ENCODE assay signal across 8 cellular contexts in the genomic region with DNA sequence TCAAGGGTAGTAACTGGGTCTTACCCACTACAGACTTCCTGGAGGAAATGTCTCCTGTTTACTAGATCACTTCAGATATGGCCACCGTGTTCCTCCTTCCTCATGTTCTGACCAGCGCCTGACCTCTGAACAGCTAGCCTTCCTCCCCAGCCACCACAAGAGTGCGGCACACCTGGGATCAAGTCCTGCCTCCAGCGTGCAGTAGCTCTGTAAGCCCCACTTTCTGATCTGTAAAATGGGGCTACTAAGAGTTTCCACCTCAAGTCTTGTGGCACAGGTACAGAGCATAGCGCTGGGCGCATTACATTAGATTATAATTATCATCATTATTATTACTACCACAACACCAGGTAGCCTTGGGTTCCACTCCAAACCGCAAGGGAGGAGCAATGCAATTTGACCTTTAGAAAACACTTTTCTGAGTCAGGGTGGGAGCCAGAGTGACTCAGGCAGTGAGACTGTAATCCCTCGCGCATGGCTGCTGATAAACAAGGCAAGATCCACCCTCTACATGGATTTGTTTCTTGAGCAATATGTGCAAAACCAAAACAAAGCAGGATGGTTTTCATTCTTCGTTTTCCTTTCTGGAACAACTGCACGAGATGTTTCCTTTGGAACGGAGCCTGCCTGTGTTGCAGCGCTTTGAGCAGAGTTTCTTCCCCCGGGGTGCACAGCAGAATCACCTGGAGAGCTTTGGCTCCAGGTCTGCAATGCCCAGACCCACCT.
DNase-seq lines count a peak whose midpoint lies in the region; ATAC-seq and TF ChIP-seq lines count a peak whose summit lies in the region.

No MANE protein-coding gene starts in this region.

- DNase-seq in ELR (ENCODE audit: low read depth): peak; percentile 93
- DNase-seq in T1000 (lab: John Stamatoyannopoulos, UW): peak; percentile 32
- peak; percentile 73 to 85 for DNase-seq in foreskin keratinocyte
- DNase-seq in retinal pigment epithelial cell (ENCODE audit: low read depth): peak; percentile 99
- no peak for DNase-seq in GDM1 (lab: John Stamatoyannopoulos, UW)
- DNase-seq in SHP77 (lab: John Stamatoyannopoulos, UW): no peak
- no peak for DNase-seq in activated CD4-positive, alpha-beta T cell treated with anti-CD3 and anti-CD28 coated beads, Interleukin-2, amount 10 ng/mL, durations not matched to agents 24 days and 14 days

- peaks cover 10% of the 10 kb centered on the region for H3K27me3 ChIP-seq in foreskin keratinocyte

- intact Hi-C loops in activated CD4-positive, alpha-beta T cell treated with anti-CD3 and anti-CD28 coated beads, Interleukin-2, amount 10 ng/mL, durations not matched to agents 24 days and 14 days (cut with micrococcal nuclease): no loop called here

- no peak overlapping the region for H3K27ac ChIP-seq in foreskin keratinocyte

- H3K4me1 Mint-ChIP-seq in activated CD4-positive, alpha-beta T cell treated with anti-CD3 and anti-CD28 coated beads, Interleukin-2, amount 10 ng/mL, durations not matched to agents 24 days and 14 days: peaks cover 3% of the 10 kb centered on the region

- H3K4me1 ChIP-seq in foreskin keratinocyte: no peaks in the 10 kb centered on the region

- no peak overlapping the region for H3K27ac Mint-ChIP-seq in activated CD4-positive, alpha-beta T cell treated with anti-CD3 and anti-CD28 coated beads, Interleukin-2, amount 10 ng/mL, durations not matched to agents 24 days and 14 days

- no peaks in the 10 kb centered on the region for H3K9me3 Mint-ChIP-seq in activated CD4-positive, alpha-beta T cell treated with anti-CD3 and anti-CD28 coated beads, Interleukin-2, amount 10 ng/mL, durations not matched to agents 24 days and 14 days

- no peak overlapping the region for H3K4me3 ChIP-seq in retinal pigment epithelial cell (ENCODE audit: low read length)

- H3K27me3 Mint-ChIP-seq in activated CD4-positive, alpha-beta T cell treated with anti-CD3 and anti-CD28 coated beads, Interleukin-2, amount 10 ng/mL, durations not matched to agents 24 days and 14 days: peaks cover 7% of the 10 kb centered on the region

- TF ChIP-seq CTCF in foreskin keratinocyte (conservative IDR thresholded peaks at IDR 0.05): no peak
- no peak for TF ChIP-seq CTCF in retinal pigment epithelial cell (conservative IDR thresholded peaks at IDR 0.05; ENCODE audit: low read depth, low read length)

- H3K36me3 Mint-ChIP-seq in activated CD4-positive, alpha-beta T cell treated with anti-CD3 and anti-CD28 coated beads, Interleukin-2, amount 10 ng/mL, durations not matched to agents 24 days and 14 days (ENCODE audit: low read depth): no peaks in the 10 kb centered on the region

- H3K4me3 Mint-ChIP-seq in activated CD4-positive, alpha-beta T cell treated with anti-CD3 and anti-CD28 coated beads, Interleukin-2, amount 10 ng/mL, durations not matched to agents 24 days and 14 days: no peak overlapping the region

- peak; percentile 88 for ATAC-seq in foreskin keratinocyte
- ATAC-seq in GM21390 (IDR thresholded peaks at IDR 0.05; ENCODE audit: unreplicated experiment): no peak

Comparison
In these comparisons a context has a peak if more than half of its experiments do, and no peak if none do; other contexts are left out.
1. DNase-seq: peak in ELR (single experiment), T1000 (single experiment), foreskin keratinocyte (2 of 2) and retinal pigment epithelial cell (single experiment); none in GDM1 (single experiment), SHP77 (0 of 2) and activated CD4-positive, alpha-beta T cell treated with anti-CD3 and anti-CD28 coated beads, Interleukin-2, amount 10 ng/mL, durations not matched to agents 24 days and 14 days (single experiment).